ENCODE assay signal across 10 cellular contexts in the genomic region with DNA sequence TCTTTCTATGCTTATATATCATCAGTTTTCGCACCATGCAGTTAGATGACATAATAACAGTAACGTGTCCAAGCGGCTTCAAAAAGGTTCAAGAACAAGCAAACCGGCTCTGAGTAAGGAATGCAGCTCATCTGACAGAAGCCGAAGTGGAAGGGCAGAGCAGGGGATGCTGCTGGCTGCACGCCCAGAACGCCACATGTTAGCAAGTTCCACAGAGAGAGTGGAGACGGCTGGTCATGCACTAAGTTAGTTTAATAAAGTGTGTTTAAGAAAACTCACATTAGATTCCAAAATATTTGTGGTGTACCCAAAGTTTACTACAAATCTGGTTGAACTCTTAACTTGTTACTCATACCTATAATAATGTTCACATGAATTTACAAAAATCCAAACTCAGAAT.
A peak's percentile ranks its signal among the peaks of the same experiment; 100 is the strongest.
DNase-seq lines count a peak whose midpoint lies in the region; ATAC-seq, FAIRE-seq and TF ChIP-seq lines count a peak whose summit lies in the region.
"Had no signal": no experiment of that assay in that cellular context is flagged by ENCODE, and none has a peak within 500 bp of the region (broad histone marks: within the 10 kb centered on the region; RNA-seq: fewer than 3 reads in every experiment).

No MANE protein-coding gene starts in this region.

- DNase-seq in C1 segment of cervical spinal cord (lab: John Stamatoyannopoulos, UW) (peak in 11 of 14 donors; percentile 1 to 59 (median 36)), NCI-H446 treated with DMSO at 0.1 percent for 48 hours (lab: John Stamatoyannopoulos, UW) (peak; percentile 94), endothelial cell of umbilical vein (ENCODE audit: low read depth, low spot score) (peak; percentile 24), mucosa of descending colon (peak; percentile 43 to 66 (median 49)), activated gamma-delta T cell (lab: John Stamatoyannopoulos, UW) (no peak), RKO (ENCODE audit: low spot score) (no peak), progenitor cell of endocrine pancreas (ENCODE audit: low spot score, unreplicated experiment) (no peak)
- DNase-seq in stimulated activated CD4-positive, alpha-beta T cell treated with anti-CD3 and anti-CD28 coated beads, Interleukin-1b, Interleukin-23, amount 100 ng/mL, for 48 hours: no peak

- FAIRE-seq in endothelial cell of umbilical vein (lab: Jason Lieb, UNC): no peak

- H4K20me1 ChIP-seq in endothelial cell of umbilical vein (replicated peaks; ENCODE audit: control insufficient read depth, extremely low read depth, insufficient read depth, low read length): no peaks in the 10 kb centered on the region

- peaks cover 4% of the 10 kb centered on the region for H3K4me1 Mint-ChIP-seq in progenitor cell of endocrine pancreas (ENCODE audit: low read depth)
- H3K4me1 Mint-ChIP-seq: memory B cell had no signal

- peaks cover 1% of the 10 kb centered on the region for H3K36me3 Mint-ChIP-seq in progenitor cell of endocrine pancreas (ENCODE audit: insufficient read depth)
- H3K36me3 Mint-ChIP-seq: memory B cell had no signal

- H3K4me3 Mint-ChIP-seq in progenitor cell of endocrine pancreas (ENCODE audit: low read depth): no peak overlapping the region
- H3K4me3 Mint-ChIP-seq: memory B cell had no signal

- no peaks in the 10 kb centered on the region for H3K9me3 ChIP-seq in endothelial cell of umbilical vein (replicated peaks; ENCODE audit: control insufficient read depth, insufficient read depth, low read length)
- no peaks in the 10 kb centered on the region for H3K9me3 ChIP-seq in mucosa of descending colon

- H2AFZ ChIP-seq in endothelial cell of umbilical vein (ENCODE audit: low read depth, low read length): no peak overlapping the region

- ATAC-seq in mucosa of descending colon: peak; percentile 34

- no peak overlapping the region for H3K27ac ChIP-seq in endothelial cell of umbilical vein (ENCODE audit: insufficient read depth, low read depth, low read length)
- H3K27ac ChIP-seq: HL-60 had no signal

- BruUV-seq in endothelial cell of umbilical vein (replicated peaks; lab: Mats Ljungman, UMichigan): no TSS peak

- H3K9me3 Mint-ChIP-seq in progenitor cell of endocrine pancreas (ENCODE audit: low read depth): peaks cover 4% of the 10 kb centered on the region

- dilution Hi-C loops in endothelial cell of umbilical vein (cut with MboI; ENCODE audit: extremely low pct_ligation_motif_present, low sequenced_read_pairs): no loop called here

- POLR2A ChIA-PET in endothelial cell of umbilical vein (lab: Charles Lee): no interaction called here

- no peak overlapping the region for H3K4me3 ChIP-seq in endothelial cell of umbilical vein (replicated peaks in 1 of 3; ENCODE audit: insufficient read depth in 1 of 3, low read depth in 1 of 3, low read length in 3 of 3)
- no peak overlapping the region for H3K4me3 ChIP-seq in mucosa of descending colon

- no peaks in the 10 kb centered on the region for H3K79me2 ChIP-seq in endothelial cell of umbilical vein (ENCODE audit: control insufficient read depth, insufficient read depth, low read length)

- H3K27me3 Mint-ChIP-seq in progenitor cell of endocrine pancreas: no peaks in the 10 kb centered on the region

- no peak overlapping the region for H3K4me2 ChIP-seq in endothelial cell of umbilical vein (ENCODE audit: insufficient read depth, low read length)

- no peak overlapping the region for H3K27ac Mint-ChIP-seq in progenitor cell of endocrine pancreas
- H3K27ac Mint-ChIP-seq: memory B cell had no signal

- no peaks in the 10 kb centered on the region for H3K4me1 ChIP-seq in endothelial cell of umbilical vein (ENCODE audit: control insufficient read depth, extremely low read depth, insufficient read depth, low read length)
- no peaks in the 10 kb centered on the region for H3K4me1 ChIP-seq in mucosa of descending colon (ENCODE audit: low read depth)

- CTCF ChIA-PET in endothelial cell of umbilical vein (lab: Charles Lee): no interaction called here

- H3K27me3 ChIP-seq in endothelial cell of umbilical vein (ENCODE audit: control insufficient read depth in 2 of 2, insufficient read depth in 2 of 2, low read length in 2 of 2): no peaks in the 10 kb centered on the region

- H3K36me3 ChIP-seq in endothelial cell of umbilical vein (ENCODE audit: control insufficient read depth in 2 of 2, extremely low read depth in 1 of 2, insufficient read depth in 2 of 2, low read length in 2 of 2): no peaks in the 10 kb centered on the region
- no peaks in the 10 kb centered on the region for H3K36me3 ChIP-seq in mucosa of descending colon (ENCODE audit: low read depth)

- H3K9ac ChIP-seq in endothelial cell of umbilical vein (replicated peaks; ENCODE audit: extremely low read depth, insufficient read depth, low read length): no peak overlapping the region

- no peak for TF ChIP-seq CTCF in endothelial cell of umbilical vein (IDR thresholded peaks at IDR 0.05; ENCODE audit: extremely low read depth in 1 of 2, insufficient read depth in 1 of 2, low read depth in 1 of 2, low read length in 2 of 2)
- TF ChIP-seq CTCF in mucosa of descending colon (IDR thresholded peaks at IDR 0.05): no peak
- TF ChIP-seq CTCF in progenitor cell of endocrine pancreas (IDR thresholded peaks at IDR 0.05; ENCODE audit: unreplicated experiment): no peak

- H3K9me1 ChIP-seq in endothelial cell of umbilical vein (replicated peaks; ENCODE audit: control insufficient read depth, extremely low read depth, insufficient read depth, low read length): no peaks in the 10 kb centered on the region

- TF ChIP-seq POLR2A in endothelial cell of umbilical vein (IDR thresholded peaks at IDR 0.05; ENCODE audit: low read depth, low read length): no peak

- intact Hi-C loops in endothelial cell of umbilical vein (cut with micrococcal nuclease) (no loop called here), mucosa of descending colon (cut with DNase I, micrococcal nuclease) (no loop called here)

TF ChIP-seq in endothelial cell of umbilical vein, 7 proteins besides CTCF, POLR2A, EP300 and RAD21:
- TF ChIP-seq JUN (IDR thresholded peaks at IDR 0.05; ENCODE audit: borderline replicate concordance, insufficient read depth, insufficient read length, low read depth) (no peak), FOS (IDR thresholded peaks at IDR 0.05; ENCODE audit: borderline replicate concordance, insufficient read depth, low read length) (no peak), MAX (IDR thresholded peaks at IDR 0.05; ENCODE audit: insufficient read depth, insufficient read length) (no peak), POLR2AphosphoS5 (IDR thresholded peaks at IDR 0.05; ENCODE audit: insufficient read depth, low read depth, low read length) (no peak), GATA2 (IDR thresholded peaks at IDR 0.05; ENCODE audit: insufficient read depth, insufficient read length, low read depth, low read length) (no peak), EZH2 (IDR thresholded peaks at IDR 0.05; ENCODE audit: borderline replicate concordance, low read depth, low read length, severe bottlenecking) (no peak), MYC (IDR thresholded peaks at IDR 0.05; ENCODE audit: low read depth, low read length) (no peak)
TF ChIP-seq in endothelial cell of umbilical vein: peak in this region for 0.

Comparison
In these comparisons a context has a peak if more than half of its experiments do, and no peak if none do; other contexts are left out.
1. DNase-seq: peak in C1 segment of cervical spinal cord (11 of 14), NCI-H446 treated with DMSO at 0.1 percent for 48 hours (single experiment), endothelial cell of umbilical vein (single experiment) and mucosa of descending colon (3 of 3); none in stimulated activated CD4-positive, alpha-beta T cell treated with anti-CD3 and anti-CD28 coated beads, Interleukin-1b, Interleukin-23, amount 100 ng/mL, for 48 hours (single experiment), activated gamma-delta T cell (single experiment), RKO (single experiment) and progenitor cell of endocrine pancreas (single experiment).